7 cellular contexts compared by ENCODE assay signal in genomic region chr1:169001353-169001752, GRCh38.
"Had no signal": no experiment of that assay in that cellular context is flagged by ENCODE, and none has a peak within 500 bp of the region (broad histone marks: within the 10 kb centered on the region; RNA-seq: fewer than 3 reads in every experiment).

No MANE protein-coding gene starts in this region.

- H3K4me3 ChIP-seq: GM12878 had no signal

- ATAC-seq: GM12878 had no signal

- DNase-seq: GDM1, GF-D8 had no signal

- FAIRE-seq: G401.6, GM12878, GM12891, GM12892, GM19239 had no signal
